ENCODE assay signal across 16 cellular contexts in the genomic region with DNA sequence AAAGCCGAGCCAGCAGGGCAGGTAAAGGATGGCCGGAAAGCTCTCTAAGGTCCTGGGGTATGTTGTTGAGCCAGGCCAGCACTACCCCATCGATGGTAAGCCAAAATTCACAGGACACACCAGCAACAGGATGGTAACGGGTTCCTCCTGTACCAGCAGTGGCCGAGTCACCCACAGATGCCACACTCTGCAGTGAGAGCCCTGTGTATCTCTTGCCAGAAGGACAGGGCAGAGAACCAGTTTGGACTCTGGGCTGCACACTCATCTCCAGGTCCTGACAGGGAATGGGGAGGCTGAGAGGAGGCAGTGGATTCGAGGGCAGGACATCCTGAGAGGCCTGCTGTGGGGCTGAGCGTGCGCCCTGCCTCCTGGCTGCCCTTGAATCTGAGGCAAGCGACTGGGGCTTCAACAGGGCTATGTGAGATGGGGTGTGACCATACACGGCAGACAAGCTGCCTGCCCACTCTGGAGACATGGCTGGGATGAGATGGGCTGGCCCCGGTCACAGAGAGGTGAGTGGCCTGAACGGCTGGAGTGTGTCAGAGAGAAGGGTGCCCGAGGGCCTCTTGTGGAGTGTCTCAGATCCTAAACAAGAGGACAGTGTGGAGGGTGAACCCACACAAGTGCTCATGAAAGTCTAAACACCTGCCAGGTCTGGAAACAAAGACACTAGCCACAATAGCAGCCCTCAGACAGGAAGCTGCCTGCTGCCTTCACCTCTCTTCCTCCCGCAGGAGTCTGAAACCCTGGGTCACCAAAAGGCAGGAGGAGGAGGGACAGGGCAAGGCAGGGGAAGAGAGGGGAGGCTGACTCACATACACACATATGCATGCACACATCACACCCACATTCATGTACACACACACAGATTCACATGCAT.
DNase-seq lines count a peak whose midpoint lies in the region; ATAC-seq and TF ChIP-seq lines count a peak whose summit lies in the region.
"Had no signal": no experiment of that assay in that cellular context is flagged by ENCODE, and none has a peak within 500 bp of the region (broad histone marks: within the 10 kb centered on the region; RNA-seq: fewer than 3 reads in every experiment).

No MANE protein-coding gene starts in this region.

- POLR2A ChIA-PET in WTC11 (lab: Charles Lee) = interaction anchor here (0.6 kb wide), 1 partner anchor 575 kb away, joined by 4 read pairs; no protein-coding TSS in a partner anchor

- H3K4me1 Mint-ChIP-seq in WTC11 = peaks cover 11% of the 10 kb centered on the region; the same call in 1 of the 2 replicates

- no peaks in the 10 kb centered on the region for H3K27me3 Mint-ChIP-seq in WTC11 (ENCODE audit: low read depth)

- H2AFZ ChIP-seq in neuronal stem cell (ENCODE audit: low read length) = peak overlapping the region; percentile 70

- no peak overlapping the region for H3K27ac Mint-ChIP-seq in WTC11

- no peak overlapping the region for H3K4me3 Mint-ChIP-seq in WTC11

- peak overlapping the region; percentile 61 for H3K18ac ChIP-seq in neuronal stem cell (ENCODE audit: low read length)

- H2AK5ac ChIP-seq in neuronal stem cell (ENCODE audit: low read depth, low read length) = peak overlapping the region; percentile 49

- no peak overlapping the region for H4K8ac ChIP-seq in neuronal stem cell (ENCODE audit: low read depth, low read length)

- TF ChIP-seq CTCF in WTC11 (IDR thresholded peaks at IDR 0.05) (no peak), testis (IDR thresholded peaks at IDR 0.05) (no peak)

- WGBS in neuronal stem cell (ENCODE audit: extremely low coverage in 2 of 2, insufficient read length in 2 of 2, insufficient replicate concordance in 1 of 2), 2 donors = no CpG with 5 or more reads among the region's 14 CpGs
- 77 to 80% methylated on average over 14 of the region's 14 CpGs for WGBS in testis, 2 donors

- H3K4me3 ChIP-seq in neuronal stem cell (ENCODE audit: low read length in 2 of 2) (peak overlapping the region in 1 of 2 donors; percentile 20), testis (no peak overlapping the region)
- H3K4me3 ChIP-seq: mucosa of descending colon, spleen had no signal

- H3K9me3 Mint-ChIP-seq in WTC11 = no peaks in the 10 kb centered on the region

- no peak for TF ChIP-seq POLR2A in testis (IDR thresholded peaks at IDR 0.05)

- H3K27ac ChIP-seq in neuronal stem cell (replicated peaks; ENCODE audit: low read length) (no peak overlapping the region), testis (no peak overlapping the region)
- H3K27ac ChIP-seq: spleen had no signal

- H3K4me2 ChIP-seq in neuronal stem cell (ENCODE audit: insufficient read depth, low read length, poor library complexity, severe bottlenecking) = no peak overlapping the region

- peak overlapping the region; percentile 30 for H2BK15ac ChIP-seq in neuronal stem cell (ENCODE audit: low read length)

- H2BK120ac ChIP-seq in neuronal stem cell (ENCODE audit: low read depth, low read length) = no peak overlapping the region

- no peak overlapping the region for H3K4ac ChIP-seq in neuronal stem cell (ENCODE audit: low read length)

- intact Hi-C loops in testis (cut with DNase I; ENCODE audit: low total_unique reads) = loop anchor here (10.0 kb wide), 1 partner anchor 190 kb away; no protein-coding TSS in a partner anchor

- peak overlapping the region; percentile 77 for H2BK12ac ChIP-seq in neuronal stem cell (ENCODE audit: low read length)

- no peaks in the 10 kb centered on the region for H3K36me3 Mint-ChIP-seq in WTC11

- DNase-seq in NCI-H510A treated with DMSO at 0.1 percent for 48 hours (lab: John Stamatoyannopoulos, UW) (peak; percentile 31), NCI-H510A (lab: John Stamatoyannopoulos, UW) (no peak), NCI-H2029 (lab: John Stamatoyannopoulos, UW) (peak; percentile 62), WTC11 (ENCODE audit: low spot score) (no peak), neuronal stem cell (ENCODE audit: low spot score) (no peak), HuH-7 (ENCODE audit: low spot score) (no peak), testis (no peak)
- DNase-seq: activated CD8-positive, alpha-beta memory T cell treated with anti-CD3 and anti-CD28 coated beads for 24 hours; activated effector memory CD4-positive, alpha-beta T cell treated with Interleukin-2 at 50 U/mL for 16 hours; dermis blood vessel endothelial cell; mucosa of descending colon; NCI-H2171; PC-3; spleen had no signal

- peak overlapping the region; percentile 7 for H4K91ac ChIP-seq in neuronal stem cell (ENCODE audit: low read depth, low read length, poor library complexity)

- H3K9ac ChIP-seq in neuronal stem cell (ENCODE audit: low read depth, low read length, poor library complexity) = peak overlapping the region; percentile 22

- peaks cover 11 to 14% of the 10 kb centered on the region in 2 donors for H3K4me1 ChIP-seq in neuronal stem cell (ENCODE audit: control insufficient read depth in 2 of 2, insufficient read depth in 1 of 2, low read depth in 1 of 2, low read length in 2 of 2)
- H3K4me1 ChIP-seq in testis = no peaks in the 10 kb centered on the region
- H3K4me1 ChIP-seq: spleen had no signal

- ATAC-seq in WTC11 = peak; percentile 52
- ATAC-seq in GM19455 (IDR thresholded peaks at IDR 0.05; ENCODE audit: unreplicated experiment) = no peak
- ATAC-seq: esophagus mucosa, mucosa of descending colon, PC-3 had no signal

- CTCF ChIA-PET in WTC11 (lab: Charles Lee) = interaction anchor here (1.2 to 1.4 kb wide), 3 partner anchors 8 to 82 kb away, joined by 3 to 4 read pairs (median 4); no protein-coding TSS in a partner anchor

- H3K23ac ChIP-seq in neuronal stem cell (ENCODE audit: low read depth, low read length, poor library complexity) = peak overlapping the region; percentile 1

- peaks cover 0 to 4% of the 10 kb centered on the region in 2 donors for H3K9me3 ChIP-seq in neuronal stem cell (replicated peaks in 1 of 2; ENCODE audit: control insufficient read depth in 2 of 2, insufficient read depth in 1 of 2, low read depth in 1 of 2, low read length in 2 of 2)
- H3K9me3 ChIP-seq in testis = no peaks in the 10 kb centered on the region
- H3K9me3 ChIP-seq: mucosa of descending colon, spleen had no signal

- H3K79me1 ChIP-seq in neuronal stem cell (ENCODE audit: low read depth, low read length) = no peaks in the 10 kb centered on the region

- H3K14ac ChIP-seq in neuronal stem cell (ENCODE audit: low read length) = no peak overlapping the region

- H3K36me3 ChIP-seq in neuronal stem cell (replicated peaks in 1 of 2; ENCODE audit: control insufficient read depth in 2 of 2, insufficient read depth in 2 of 2, low read length in 2 of 2) = no peaks in the 10 kb centered on the region
- H3K36me3 ChIP-seq in testis (ENCODE audit: low read depth, missing control alignments) = no peaks in the 10 kb centered on the region
- H3K36me3 ChIP-seq: spleen had no signal

- H3K27me3 ChIP-seq in neuronal stem cell (ENCODE audit: control insufficient read depth in 3 of 3, insufficient read depth in 3 of 3, low read depth in 1 of 3, low read length in 3 of 3) (peaks cover 0 to 16% (median 2%) of the 10 kb centered on the region in 3 experiments), testis (no peaks in the 10 kb centered on the region)

- H2BK5ac ChIP-seq in neuronal stem cell (ENCODE audit: low read length) = no peak overlapping the region

TF ChIP-seq in WTC11, 78 proteins besides CTCF, POLR2A, EP300 and RAD21 (continues in another document):
- TF ChIP-seq, protein P1, sequence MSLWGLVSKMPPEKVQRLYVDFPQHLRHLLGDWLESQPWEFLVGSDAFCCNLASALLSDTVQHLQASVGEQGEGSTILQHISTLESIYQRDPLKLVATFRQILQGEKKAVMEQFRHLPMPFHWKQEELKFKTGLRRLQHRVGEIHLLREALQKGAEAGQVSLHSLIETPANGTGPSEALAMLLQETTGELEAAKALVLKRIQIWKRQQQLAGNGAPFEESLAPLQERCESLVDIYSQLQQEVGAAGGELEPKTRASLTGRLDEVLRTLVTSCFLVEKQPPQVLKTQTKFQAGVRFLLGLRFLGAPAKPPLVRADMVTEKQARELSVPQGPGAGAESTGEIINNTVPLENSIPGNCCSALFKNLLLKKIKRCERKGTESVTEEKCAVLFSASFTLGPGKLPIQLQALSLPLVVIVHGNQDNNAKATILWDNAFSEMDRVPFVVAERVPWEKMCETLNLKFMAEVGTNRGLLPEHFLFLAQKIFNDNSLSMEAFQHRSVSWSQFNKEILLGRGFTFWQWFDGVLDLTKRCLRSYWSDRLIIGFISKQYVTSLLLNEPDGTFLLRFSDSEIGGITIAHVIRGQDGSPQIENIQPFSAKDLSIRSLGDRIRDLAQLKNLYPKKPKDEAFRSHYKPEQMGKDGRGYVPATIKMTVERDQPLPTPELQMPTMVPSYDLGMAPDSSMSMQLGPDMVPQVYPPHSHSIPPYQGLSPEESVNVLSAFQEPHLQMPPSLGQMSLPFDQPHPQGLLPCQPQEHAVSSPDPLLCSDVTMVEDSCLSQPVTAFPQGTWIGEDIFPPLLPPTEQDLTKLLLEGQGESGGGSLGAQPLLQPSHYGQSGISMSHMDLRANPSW (CRISPR knock-in tag; conservative IDR thresholded peaks at IDR 0.05; ENCODE audit: low read depth) = no peak
- TF ChIP-seq, protein P2, sequence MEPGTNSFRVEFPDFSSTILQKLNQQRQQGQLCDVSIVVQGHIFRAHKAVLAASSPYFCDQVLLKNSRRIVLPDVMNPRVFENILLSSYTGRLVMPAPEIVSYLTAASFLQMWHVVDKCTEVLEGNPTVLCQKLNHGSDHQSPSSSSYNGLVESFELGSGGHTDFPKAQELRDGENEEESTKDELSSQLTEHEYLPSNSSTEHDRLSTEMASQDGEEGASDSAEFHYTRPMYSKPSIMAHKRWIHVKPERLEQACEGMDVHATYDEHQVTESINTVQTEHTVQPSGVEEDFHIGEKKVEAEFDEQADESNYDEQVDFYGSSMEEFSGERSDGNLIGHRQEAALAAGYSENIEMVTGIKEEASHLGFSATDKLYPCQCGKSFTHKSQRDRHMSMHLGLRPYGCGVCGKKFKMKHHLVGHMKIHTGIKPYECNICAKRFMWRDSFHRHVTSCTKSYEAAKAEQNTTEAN (CRISPR knock-in tag; IDR thresholded peaks at IDR 0.05) = no peak
- TF ChIP-seq ZNF121 (CRISPR knock-in tag; IDR thresholded peaks at IDR 0.05) = peak; percentile 38; the same call in 1 of the 2 replicates
- TF ChIP-seq SMAD3 (CRISPR knock-in tag; IDR thresholded peaks at IDR 0.05; ENCODE audit: borderline replicate concordance) = no peak
- no peak for TF ChIP-seq HMGA2 (CRISPR knock-in tag; IDR thresholded peaks at IDR 0.05)

Comparison
In these comparisons a context has a peak if more than half of its experiments do, and no peak if none do; other contexts are left out.
1. DNase-seq: peak in NCI-H510A treated with DMSO at 0.1 percent for 48 hours (single experiment) and NCI-H2029 (single experiment); none in NCI-H510A (single experiment), WTC11 (single experiment), neuronal stem cell (single experiment), HuH-7 (single experiment) and testis (single experiment).